In the genomic region with DNA sequence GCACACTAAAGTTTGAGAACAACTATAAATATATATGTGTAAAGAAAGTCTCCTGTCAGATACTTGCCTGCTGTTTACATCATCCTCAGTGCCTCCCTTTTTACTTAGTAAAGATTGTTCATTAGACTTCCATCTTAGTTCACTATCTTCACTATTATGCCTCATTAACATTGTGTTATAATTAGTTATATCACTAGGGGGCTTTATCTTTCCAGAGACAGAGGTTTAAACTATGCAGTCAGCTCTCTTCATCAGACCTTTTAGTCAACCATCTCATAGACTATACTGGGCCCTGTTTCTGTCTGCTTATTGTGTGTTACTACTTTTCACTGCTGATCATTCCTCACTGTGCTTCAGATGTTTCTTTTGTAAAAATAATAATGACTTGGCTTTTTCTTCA, we compare ENCODE assay signal across 20 cellular contexts.
DNase-seq lines count a peak whose midpoint lies in the region; ATAC-seq and TF ChIP-seq lines count a peak whose summit lies in the region.
"Had no signal": no experiment of that assay in that cellular context is flagged by ENCODE, and none has a peak within 500 bp of the region (broad histone marks: within the 10 kb centered on the region; RNA-seq: fewer than 3 reads in every experiment).

No MANE protein-coding gene starts in this region.

- no peak overlapping the region for H2AFZ ChIP-seq in hepatocyte

- peak; percentile 4 for TF ChIP-seq CTCF in hepatocyte (IDR thresholded peaks at IDR 0.05; ENCODE audit: poor library complexity)

- H3K9me3 ChIP-seq in hepatocyte (ENCODE audit: low read depth) (no peaks in the 10 kb centered on the region), right cardiac atrium (ENCODE audit: control insufficient read depth, low read length) (no peaks in the 10 kb centered on the region)
- H3K9me3 ChIP-seq: left ventricle myocardium inferior had no signal

- in situ Hi-C loops in KBM-7 (cut with MboI; ENCODE audit: low pct_unique_long_range_greater_than_20kb, low sequenced_read_pairs): no loop called here

- H3K4me2 ChIP-seq in hepatocyte: no peak overlapping the region

- no peak overlapping the region for H3K4me3 ChIP-seq in hepatocyte
- H3K4me3 ChIP-seq in right cardiac atrium (ENCODE audit: low read length): no peak overlapping the region
- H3K4me3 ChIP-seq: left ventricle myocardium inferior had no signal

- H3K4me1 ChIP-seq in hepatocyte (ENCODE audit: insufficient read depth) (no peaks in the 10 kb centered on the region), right cardiac atrium (ENCODE audit: control insufficient read depth, insufficient read depth, low read length) (no peaks in the 10 kb centered on the region)
- H3K4me1 ChIP-seq: left ventricle myocardium inferior had no signal

- no peaks in the 10 kb centered on the region for H3K79me2 ChIP-seq in hepatocyte

- ATAC-seq in GM19395 (IDR thresholded peaks at IDR 0.05; ENCODE audit: unreplicated experiment) (no peak), right cardiac atrium (no peak), GM18867 (IDR thresholded peaks at IDR 0.05; ENCODE audit: unreplicated experiment) (no peak)
- ATAC-seq: T-cell had no signal

- DNase-seq in NCI-H510A treated with DMSO at 0.1 percent for 48 hours (lab: John Stamatoyannopoulos, UW) (peak; percentile 2), NCI-H510A (lab: John Stamatoyannopoulos, UW) (no peak), KBM-7 (peak; percentile 0), RKO (ENCODE audit: low spot score) (peak; percentile 42), hepatocyte (ENCODE audit: low spot score) (no peak), right cardiac atrium (no peak)
- DNase-seq: ACHN; activated CD4-positive, alpha-beta T cell treated with anti-CD3 and anti-CD28 coated beads, Interleukin-2, amount 10 ng/mL, durations not matched to agents 7 days and 5 days; activated naive CD8-positive, alpha-beta T cell treated with anti-CD3 and anti-CD28 coated beads, Interleukin-2, amount 10 ng/mL, durations not matched to agents 7 days and 5 days; C1 segment of cervical spinal cord; HCEC 1CT; left ventricle myocardium inferior; NCI-H187 treated with DMSO at 0.1 percent for 48 hours; NCI-H2227 treated with DMSO at 0.1 percent for 48 hours; NK-92 treated with Interleukin-12 subunit alpha and Interleukin-12 subunit beta, amount 100 ng/mL, for 24 hours; stimulated activated CD4-positive, alpha-beta T cell treated with anti-CD3 and anti-CD28 coated beads, Interleukin-1b, Interleukin-23, amount 100 ng/mL, for 48 hours; stimulated activated naive CD4-positive, alpha-beta T cell; T-cell had no signal

- H3K27ac ChIP-seq in hepatocyte (no peak overlapping the region), right cardiac atrium (ENCODE audit: low read length) (no peak overlapping the region)
- H3K27ac ChIP-seq: left ventricle myocardium inferior had no signal

- H3K27me3 ChIP-seq in hepatocyte (no peaks in the 10 kb centered on the region), right cardiac atrium (ENCODE audit: control insufficient read depth, insufficient read depth) (no peaks in the 10 kb centered on the region)

- no peaks in the 10 kb centered on the region for H3K9me2 ChIP-seq in hepatocyte (replicated peaks; ENCODE audit: insufficient read depth)

- H4K20me1 ChIP-seq in hepatocyte (ENCODE audit: insufficient read depth, poor library complexity, severe bottlenecking): no peaks in the 10 kb centered on the region

- no peaks in the 10 kb centered on the region for H3K36me3 ChIP-seq in hepatocyte (replicated peaks; ENCODE audit: insufficient read depth, low read depth)
- H3K36me3 ChIP-seq: left ventricle myocardium inferior had no signal

- intact Hi-C loops in right cardiac atrium (cut with DNase I): no loop called here

Comparison
In these comparisons a context has a peak if more than half of its experiments do, and no peak if none do; other contexts are left out.
1. DNase-seq: peak in NCI-H510A treated with DMSO at 0.1 percent for 48 hours (single experiment), KBM-7 (single experiment) and RKO (single experiment); none in NCI-H510A (single experiment), hepatocyte (single experiment) and right cardiac atrium (0 of 3).